1 cellular context compared by ENCODE assay signal in the genomic region with DNA sequence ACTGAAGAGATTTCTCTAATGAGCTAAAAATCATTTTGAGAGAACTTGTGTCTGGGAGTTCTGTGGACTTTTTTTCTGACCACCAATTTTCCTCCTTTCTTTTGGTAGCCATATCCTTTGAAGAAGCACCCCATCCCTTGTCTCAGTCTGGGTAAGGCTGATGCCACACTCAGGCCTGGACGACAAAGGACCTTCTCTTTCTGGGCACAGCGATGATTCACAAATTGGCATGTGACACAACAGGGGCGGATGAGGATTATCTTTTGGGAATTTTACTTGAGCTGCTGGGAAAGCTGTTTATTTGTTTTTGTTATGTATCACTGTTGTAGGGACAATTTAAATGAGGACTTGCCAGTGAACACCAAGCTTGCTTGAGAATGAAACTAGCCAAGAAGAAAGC.
TF ChIP-seq lines count a peak whose summit lies in the region.

No MANE protein-coding gene starts in this region.

TF ChIP-seq in SK-N-SH, 30 proteins besides CTCF, POLR2A, EP300 and RAD21 (continued from another document):
- TF ChIP-seq, protein P1, sequence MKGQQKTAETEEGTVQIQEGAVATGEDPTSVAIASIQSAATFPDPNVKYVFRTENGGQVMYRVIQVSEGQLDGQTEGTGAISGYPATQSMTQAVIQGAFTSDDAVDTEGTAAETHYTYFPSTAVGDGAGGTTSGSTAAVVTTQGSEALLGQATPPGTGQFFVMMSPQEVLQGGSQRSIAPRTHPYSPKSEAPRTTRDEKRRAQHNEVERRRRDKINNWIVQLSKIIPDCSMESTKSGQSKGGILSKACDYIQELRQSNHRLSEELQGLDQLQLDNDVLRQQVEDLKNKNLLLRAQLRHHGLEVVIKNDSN (IDR thresholded peaks at IDR 0.05; ENCODE audit: borderline replicate concordance, low read depth) = no peak
- no peak for TF ChIP-seq CHD2 (IDR thresholded peaks at IDR 0.05; ENCODE audit: low read length, partially characterized antibody)
- no peak for TF ChIP-seq NFIC (IDR thresholded peaks at IDR 0.05; ENCODE audit: borderline replicate concordance)
- TF ChIP-seq FOXJ3 (CRISPR knock-in tag; IDR thresholded peaks at IDR 0.05) = no peak
- TF ChIP-seq GATA2 (CRISPR knock-in tag; IDR thresholded peaks at IDR 0.05) = no peak
- no peak for TF ChIP-seq YY1 (IDR thresholded peaks at IDR 0.05; ENCODE audit: low read depth)
- TF ChIP-seq RCOR1 (IDR thresholded peaks at IDR 0.05; ENCODE audit: low read length) = no peak
